ENCODE assay signal across 11 cellular contexts in the genomic region with DNA sequence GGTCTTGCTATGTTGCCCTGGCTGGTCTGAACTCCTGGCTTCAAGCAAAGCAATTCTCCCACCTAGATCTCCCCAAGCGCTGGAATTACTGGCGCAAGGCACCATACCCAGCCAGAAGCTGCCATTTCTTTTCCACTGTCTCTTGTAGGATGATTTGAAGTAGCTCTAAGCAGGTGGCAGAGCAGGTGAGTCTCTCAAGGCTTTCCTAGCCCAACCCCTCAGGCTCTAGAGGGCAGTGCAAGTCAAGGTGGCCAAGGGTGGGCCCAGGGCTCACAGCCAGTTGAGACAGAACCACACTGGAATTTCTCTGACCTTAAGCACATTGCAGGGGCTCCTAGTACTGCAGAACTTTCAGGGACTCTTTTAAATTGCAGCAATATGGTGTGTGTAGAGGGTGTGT. TPM values are rescaled to one million over a fixed set of nuclear protein-coding genes. Genes with fewer than 3 reads are reported as not detected.
DNase-seq lines count a peak whose midpoint lies in the region; ATAC-seq and TF ChIP-seq lines count a peak whose summit lies in the region.
"Had no signal": no experiment of that assay in that cellular context is flagged by ENCODE, and none has a peak within 500 bp of the region (broad histone marks: within the 10 kb centered on the region; RNA-seq: fewer than 3 reads in every experiment).

No MANE protein-coding gene starts in this region.

- ATAC-seq in GM18867 (IDR thresholded peaks at IDR 0.05; ENCODE audit: unreplicated experiment) = no peak
- no peak for ATAC-seq in HG02885 (IDR thresholded peaks at IDR 0.05; ENCODE audit: poor library complexity, unreplicated experiment)

- H3K4me3 Mint-ChIP-seq in chondrocyte (ENCODE audit: unreplicated experiment) (no peak overlapping the region), nephron progenitor cell (no peak overlapping the region), immature natural killer cell (no peak overlapping the region)
- H3K4me3 Mint-ChIP-seq: dendritic cell treated with granulocyte-macrophage colony-stimulating factor and Interleukin-4, amounts not matched to agents 40 ng/mL and 50 ng/mL, for 4 days had no signal

- no peak overlapping the region for H3K9ac ChIP-seq in MM.1S (ENCODE audit: low read length)

- no peaks in the 10 kb centered on the region for H3K9me2 ChIP-seq in MM.1S (replicated peaks; ENCODE audit: insufficient read depth, low read length)

- no peaks in the 10 kb centered on the region for H3K27me3 ChIP-seq in MM.1S (replicated peaks; ENCODE audit: insufficient read depth, low read length)
- H3K27me3 ChIP-seq: upper lobe of left lung had no signal

- H2AFZ ChIP-seq in MM.1S (ENCODE audit: low read length) = no peak overlapping the region

- peaks cover 28% of the 10 kb centered on the region for H3K4me1 Mint-ChIP-seq in chondrocyte (ENCODE audit: low read depth)
- peaks cover 34% of the 10 kb centered on the region for H3K4me1 Mint-ChIP-seq in nephron progenitor cell
- H3K4me1 Mint-ChIP-seq in immature natural killer cell = no peaks in the 10 kb centered on the region

- H3K4me2 ChIP-seq in MM.1S (ENCODE audit: low read depth, low read length) = no peak overlapping the region

- no peak overlapping the region for H3K27ac ChIP-seq in MM.1S (ENCODE audit: low read length)

- H3K27ac Mint-ChIP-seq in chondrocyte (ENCODE audit: unreplicated experiment) (peak overlapping the region; percentile 8), nephron progenitor cell (peak overlapping the region; percentile 68), immature natural killer cell (no peak overlapping the region)
- H3K27ac Mint-ChIP-seq: dendritic cell treated with granulocyte-macrophage colony-stimulating factor and Interleukin-4, amounts not matched to agents 40 ng/mL and 50 ng/mL, for 4 days had no signal

- H3K36me3 Mint-ChIP-seq in chondrocyte (ENCODE audit: low read depth) = no peaks in the 10 kb centered on the region
- no peaks in the 10 kb centered on the region for H3K36me3 Mint-ChIP-seq in nephron progenitor cell (ENCODE audit: low read depth)
- H3K36me3 Mint-ChIP-seq in immature natural killer cell = no peaks in the 10 kb centered on the region

- no peak overlapping the region for H3K4me3 ChIP-seq in MM.1S (ENCODE audit: low read length)
- H3K4me3 ChIP-seq: upper lobe of left lung had no signal

- no peaks in the 10 kb centered on the region for H3K79me2 ChIP-seq in MM.1S (ENCODE audit: low read length)

- DNase-seq in ELF-1 (ENCODE audit: low read depth, low spot score) (peak; percentile 87), MM.1S (no peak), chondrocyte (ENCODE audit: low spot score) (no peak), nephron progenitor cell (no peak), immature natural killer cell (no peak), mucosa of gallbladder (ENCODE audit: low spot score) (no peak)
- DNase-seq: T1000 had no signal

- H3K9me3 ChIP-seq in MM.1S (replicated peaks; ENCODE audit: insufficient read depth, low read length) = no peaks in the 10 kb centered on the region
- H3K9me3 ChIP-seq: upper lobe of left lung had no signal

- no peaks in the 10 kb centered on the region for H3F3A ChIP-seq in MM.1S (ENCODE audit: insufficient read depth, low read length)

- no peaks in the 10 kb centered on the region for H4K20me1 ChIP-seq in MM.1S (ENCODE audit: insufficient read depth, low read length)

- no peaks in the 10 kb centered on the region for H3K36me3 ChIP-seq in MM.1S (replicated peaks; ENCODE audit: insufficient read depth, low read length)
- H3K36me3 ChIP-seq: upper lobe of left lung had no signal

- no peaks in the 10 kb centered on the region for H3K4me1 ChIP-seq in MM.1S (ENCODE audit: low read length)

- H3K9me3 Mint-ChIP-seq in chondrocyte (ENCODE audit: low read depth) (no peaks in the 10 kb centered on the region), nephron progenitor cell (no peaks in the 10 kb centered on the region), immature natural killer cell (no peaks in the 10 kb centered on the region)
- H3K9me3 Mint-ChIP-seq: dendritic cell treated with granulocyte-macrophage colony-stimulating factor and Interleukin-4, amounts not matched to agents 40 ng/mL and 50 ng/mL, for 4 days had no signal

- TF ChIP-seq CTCF in MM.1S (IDR thresholded peaks at IDR 0.05; ENCODE audit: low read length) (peak; percentile 18; the same call in 1 of the 2 replicates), chondrocyte (IDR thresholded peaks at IDR 0.05) (peak; percentile 36), nephron progenitor cell (IDR thresholded peaks at IDR 0.05) (no peak)

- H3K27me3 Mint-ChIP-seq in chondrocyte (ENCODE audit: low read depth) = no peaks in the 10 kb centered on the region
- no peaks in the 10 kb centered on the region for H3K27me3 Mint-ChIP-seq in nephron progenitor cell (ENCODE audit: low read depth, poor library complexity)
- H3K27me3 Mint-ChIP-seq in immature natural killer cell (ENCODE audit: low read depth in 3 of 3) = peaks cover 0 to 3% (median 2%) of the 10 kb centered on the region in 3 donors

RNA-seq across cellular contexts. Expression of gene DAG1, which starts 15.6 kb away (rescaled TPM):
- total RNA-seq in chondrocyte (147 to 156 TPM (median 149 TPM) in 3 replicates), mucosa of gallbladder (139 TPM)
- polyA plus RNA-seq in immature natural killer cell = 1 to 10 TPM; 3.2 to 6.0 (median 3.7) TPM

RNA-seq across cellular contexts. Expression of gene NICN1, which starts 25.3 kb away (rescaled TPM):
- 20.0 to 25.8 TPM (median 23.8 TPM) in 3 replicates for total RNA-seq in chondrocyte
- 10 to 100 TPM in 1 of 3 donors, 1 to 10 TPM in 2; 3.2 to 11.9 (median 4.2) TPM for polyA plus RNA-seq in immature natural killer cell
- total RNA-seq in mucosa of gallbladder = 27.8 TPM

RNA-seq across cellular contexts. Expression of gene AMT, which starts 32.2 kb away (rescaled TPM):
- total RNA-seq in chondrocyte (4.8 to 6.1 TPM (median 6.0 TPM) in 3 replicates), mucosa of gallbladder (20.7 TPM)
- 1 to 10 TPM; 2.9 to 8.2 (median 4.8) TPM for polyA plus RNA-seq in immature natural killer cell

RNA-seq across cellular contexts. Expression of gene TCTA, which starts 42.2 kb away (rescaled TPM):
- total RNA-seq in chondrocyte = 22.5 to 54.8 TPM (median 23.4 TPM) in 3 replicates
- polyA plus RNA-seq in immature natural killer cell = 10 to 100 TPM; 57.3 to 86.2 (median 62.6) TPM
- 57.6 TPM for total RNA-seq in mucosa of gallbladder

RNA-seq across cellular contexts. Expression of gene RHOA, which starts 42.7 kb away (rescaled TPM):
- total RNA-seq in chondrocyte = 625 to 643 TPM (median 626 TPM) in 3 replicates
- 1,000 to 10,000 TPM in 1 of 3 donors, 100 to 1,000 TPM in 2; 863 to 1,056 (median 891) TPM for polyA plus RNA-seq in immature natural killer cell
- 386 TPM for total RNA-seq in mucosa of gallbladder

Comparison
In these comparisons a context has a peak if more than half of its experiments do, and no peak if none do; other contexts are left out.
1. H3K27ac Mint-ChIP-seq: peak in chondrocyte (single experiment) and nephron progenitor cell (single experiment); none in immature natural killer cell (0 of 6).